In the genomic region with DNA sequence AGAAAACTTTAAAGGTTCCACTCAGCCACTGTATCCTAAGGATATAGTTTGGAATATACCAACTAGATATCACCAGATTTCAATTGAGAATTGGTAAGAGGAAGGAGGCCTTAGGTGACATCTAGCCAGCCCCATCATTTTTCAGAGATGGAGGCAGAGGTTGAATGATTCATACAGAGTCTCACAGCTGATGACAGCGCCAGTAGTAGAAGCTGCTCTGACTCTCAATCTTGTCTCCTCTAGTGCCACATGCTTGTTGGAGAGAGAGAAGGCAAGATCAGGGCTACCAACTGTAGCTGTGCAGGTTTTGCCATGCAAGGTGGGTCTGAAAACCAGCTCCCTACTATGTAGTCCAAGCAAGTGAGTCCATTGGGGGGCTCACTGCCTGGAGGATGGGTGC, we compare ENCODE assay signal across 18 cellular contexts. TPM values are rescaled to one million over a fixed set of nuclear protein-coding genes. Genes with fewer than 3 reads are reported as not detected.
DNase-seq lines count a peak whose midpoint lies in the region; FAIRE-seq and TF ChIP-seq lines count a peak whose summit lies in the region.
"Had no signal": no experiment of that assay in that cellular context is flagged by ENCODE, and none has a peak within 500 bp of the region (broad histone marks: within the 10 kb centered on the region; RNA-seq: fewer than 3 reads in every experiment).

No MANE protein-coding gene starts in this region.

- H3K4me3 ChIP-seq in AG10803 (ENCODE audit: low read length) (peak overlapping the region; percentile 43), bronchial epithelial cell (ENCODE audit: low read depth, low read length) (no peak overlapping the region)
- H3K4me3 ChIP-seq: BLaER1 treated with 17β-estradiol and CSF1 and Interleukin-3, amounts not matched to agents 10 nM and 100 nM; right lobe of liver had no signal

- DNase-seq in AG10803 (ENCODE audit: low read depth) (no peak), HT1080 (ENCODE audit: low read depth) (peak; percentile 21), bronchial epithelial cell (ENCODE audit: low read depth) (peak; percentile 38), myocyte (ENCODE audit: low read depth) (peak; percentile 42), NOMO-1 (lab: John Stamatoyannopoulos, UW; ENCODE audit: unreplicated experiment in 2 of 2) (no peak), GM13976 (ENCODE audit: low spot score) (no peak), DMS 273 (lab: John Stamatoyannopoulos, UW; ENCODE audit: unreplicated experiment) (no peak), NCI-H69 (lab: John Stamatoyannopoulos, UW) (no peak)
- DNase-seq: activated CD8-positive, alpha-beta memory T cell treated with anti-CD3 and anti-CD28 coated beads, Interleukin-2, amount 10 ng/mL, durations not matched to agents 7 days and 5 days; dermis blood vessel endothelial cell; NCI-H1092 treated with DMSO at 0.1 percent for 48 hours; NK-92 treated with Interleukin-12 subunit alpha and Interleukin-12 subunit beta, amount 100 ng/mL, for 24 hours; occipital lobe; right lobe of liver; Right ventricle myocardium superior; T-helper 17 cell had no signal

- TF ChIP-seq CTCF in AG10803 (conservative IDR thresholded peaks at IDR 0.05; ENCODE audit: low read length): no peak
- no peak for TF ChIP-seq CTCF in bronchial epithelial cell (IDR thresholded peaks at IDR 0.05; ENCODE audit: insufficient read depth, low read length, severe bottlenecking)
- TF ChIP-seq CTCF in GM13976 (IDR thresholded peaks at IDR 0.05; ENCODE audit: borderline replicate concordance, control extremely low read depth, extremely low read depth, insufficient read depth, missing control alignments): no peak

- FAIRE-seq in bronchial epithelial cell (lab: Jason Lieb, UNC): peak; percentile 55

- H3K36me3 ChIP-seq in bronchial epithelial cell (ENCODE audit: control insufficient read depth, insufficient read depth, low read length): peaks cover 1% of the 10 kb centered on the region
- H3K36me3 ChIP-seq: BLaER1 treated with 17β-estradiol and CSF1 and Interleukin-3, amounts not matched to agents 10 nM and 100 nM; right lobe of liver had no signal

- in situ Hi-C loops in GM13976 (cut with MboI; ENCODE audit: low sequenced_read_pairs, unreplicated experiment): no loop called here

- H3K27me3 ChIP-seq in bronchial epithelial cell (ENCODE audit: control insufficient read depth, insufficient read depth, low read length): no peaks in the 10 kb centered on the region
- H3K27me3 ChIP-seq: right lobe of liver had no signal

RNA-seq across cellular contexts. Expression of a gene that starts 6.1 kb away (rescaled TPM):
- 121 and 128 TPM in 2 replicates for total RNA-seq in HT1080 (2014; rRNA removed; shearing (Covaris generic))
- polyA plus RNA-seq in HT1080 (2015; cell fraction: cytosol; rRNA removed): 107 and 129 TPM in 2 replicates
- polyA plus RNA-seq in HT1080 (2015; cell fraction: nucleus; rRNA removed): 148 and 154 TPM in 2 replicates
- total RNA-seq in bronchial epithelial cell (136 and 224 TPM in 2 replicates), myocyte (96.5 and 169 TPM in 2 replicates)
- polyA plus RNA-seq in myocyte (2012): 91.5 TPM
- polyA plus RNA-seq: IgD-negative memory B cell had no signal

Comparison
In these comparisons a context has a peak if more than half of its experiments do, and no peak if none do; other contexts are left out.
1. DNase-seq: peak in HT1080 (single experiment), bronchial epithelial cell (single experiment) and myocyte (single experiment); none in AG10803 (single experiment), NOMO-1 (0 of 2), GM13976 (single experiment), DMS 273 (single experiment) and NCI-H69 (single experiment).